1 cellular context compared by ENCODE assay signal in genomic region chr6:44127186-44128019, GRCh38.
TF ChIP-seq lines count a peak whose summit lies in the region.

Gene MRPL14 (minus strand): TSS chr6:44127452. CDS start chr6:44116611, 10,841 bp downstream.
Gene TMEM63B (plus strand): TSS chr6:44127554. CDS start chr6:44134585, 7,031 bp downstream.

TF ChIP-seq in HepG2, 621 proteins besides CTCF, POLR2A, EP300 and RAD21 (continued from another document and continues in another):
- TF ChIP-seq ZNF432 (CRISPR knock-in tag; IDR thresholded peaks at IDR 0.05; ENCODE audit: borderline replicate concordance): no peak
- no peak for TF ChIP-seq ZNF773 (CRISPR knock-in tag; IDR thresholded peaks at IDR 0.05; ENCODE audit: borderline replicate concordance)
- no peak for TF ChIP-seq ZNF18 (CRISPR knock-in tag; IDR thresholded peaks at IDR 0.05; ENCODE audit: insufficient replicate concordance)
- TF ChIP-seq ZNF281 (CRISPR knock-in tag; IDR thresholded peaks at IDR 0.05; ENCODE audit: borderline replicate concordance): peak; percentile 61; the same call in 1 of the 2 replicates
- no peak for TF ChIP-seq RARA (CRISPR knock-in tag; IDR thresholded peaks at IDR 0.05)
- no peak for TF ChIP-seq PCBP1 (IDR thresholded peaks at IDR 0.05; ENCODE audit: borderline replicate concordance, low read depth, low read length)
- TF ChIP-seq CBX1 (IDR thresholded peaks at IDR 0.05; ENCODE audit: low read depth): no peak
- TF ChIP-seq ZSCAN31 (CRISPR knock-in tag; IDR thresholded peaks at IDR 0.05; ENCODE audit: low read depth): no peak
- peak; percentile 42; the same call in 1 of the 2 replicates for TF ChIP-seq HES4 (CRISPR knock-in tag; IDR thresholded peaks at IDR 0.05; ENCODE audit: borderline replicate concordance)
- TF ChIP-seq ZNF609 (CRISPR knock-in tag; IDR thresholded peaks at IDR 0.05; ENCODE audit: borderline replicate concordance): no peak
- TF ChIP-seq SNAI1 (CRISPR knock-in tag; IDR thresholded peaks at IDR 0.05; ENCODE audit: borderline replicate concordance): no peak; the same call in 1 of the 2 replicates
- TF ChIP-seq TRIM22 (IDR thresholded peaks at IDR 0.05): no peak
- TF ChIP-seq ZIK1 (CRISPR knock-in tag; IDR thresholded peaks at IDR 0.05; ENCODE audit: borderline replicate concordance, low read depth): 0 out of 2 replicates have a peak, but pooled peaks have one; percentile 49
- TF ChIP-seq PITX1 (CRISPR knock-in tag; IDR thresholded peaks at IDR 0.05): no peak
- no peak for TF ChIP-seq ZEB1 (IDR thresholded peaks at IDR 0.05; ENCODE audit: insufficient replicate concordance, low read depth)
- TF ChIP-seq ZBTB20 (CRISPR knock-in tag; IDR thresholded peaks at IDR 0.05; ENCODE audit: borderline replicate concordance, low read depth): no peak
- no peak for TF ChIP-seq HNF4G (IDR thresholded peaks at IDR 0.05; ENCODE audit: borderline replicate concordance, low read depth, low read length)
- TF ChIP-seq HNF4G (CRISPR knock-in tag; IDR thresholded peaks at IDR 0.05; ENCODE audit: borderline replicate concordance, low read depth): no peak
- no peak for TF ChIP-seq ZNF577 (CRISPR knock-in tag; IDR thresholded peaks at IDR 0.05; ENCODE audit: borderline replicate concordance, low read depth)
- TF ChIP-seq FOXJ3 (CRISPR knock-in tag; IDR thresholded peaks at IDR 0.05; ENCODE audit: borderline replicate concordance): no peak
- no peak for TF ChIP-seq CAMTA2 (CRISPR knock-in tag; IDR thresholded peaks at IDR 0.05; ENCODE audit: borderline replicate concordance)
- no peak for TF ChIP-seq ELF1 (CRISPR knock-in tag; IDR thresholded peaks at IDR 0.05)
- TF ChIP-seq TFDP2 (CRISPR knock-in tag; IDR thresholded peaks at IDR 0.05): peak; percentile 74
- TF ChIP-seq ZNF672 (CRISPR knock-in tag; IDR thresholded peaks at IDR 0.05): no peak
- no peak for TF ChIP-seq NFE2L2 (IDR thresholded peaks at IDR 0.05; ENCODE audit: low read length)
- TF ChIP-seq THRA (CRISPR knock-in tag; IDR thresholded peaks at IDR 0.05; ENCODE audit: borderline replicate concordance): no peak
- TF ChIP-seq ZSCAN22 (CRISPR knock-in tag; IDR thresholded peaks at IDR 0.05): no peak
- TF ChIP-seq SMAD1 (CRISPR knock-in tag; IDR thresholded peaks at IDR 0.05; ENCODE audit: borderline replicate concordance, low read depth): no peak
- TF ChIP-seq ZBTB10 (CRISPR knock-in tag; IDR thresholded peaks at IDR 0.05; ENCODE audit: borderline replicate concordance): 0 out of 2 replicates have a peak, but pooled peaks have one; percentile 38
- TF ChIP-seq SIX1 (CRISPR knock-in tag; IDR thresholded peaks at IDR 0.05; ENCODE audit: borderline replicate concordance): no peak
- no peak for TF ChIP-seq SRSF9 (IDR thresholded peaks at IDR 0.05; ENCODE audit: borderline replicate concordance, insufficient read depth, low read depth, low read length, poor library complexity, severe bottlenecking)
- no peak; the same call in 1 of the 2 replicates for TF ChIP-seq KLF6 (CRISPR knock-in tag; IDR thresholded peaks at IDR 0.05)
- TF ChIP-seq XRCC5 (optimal IDR thresholded peaks at IDR 0.05; ENCODE audit: low read length): no peak
- TF ChIP-seq SMC3 (IDR thresholded peaks at IDR 0.05; ENCODE audit: low read length): no peak
- no peak for TF ChIP-seq SRF (IDR thresholded peaks at IDR 0.05; ENCODE audit: low read depth, low read length)
- 0 out of 2 replicates have a peak, but pooled peaks have one; percentile 33 for TF ChIP-seq MED1 (CRISPR knock-in tag; IDR thresholded peaks at IDR 0.05)
- TF ChIP-seq PHF5A (CRISPR knock-in tag; IDR thresholded peaks at IDR 0.05; ENCODE audit: low read depth, unreplicated experiment): no peak
- TF ChIP-seq NCOA1 (CRISPR knock-in tag; IDR thresholded peaks at IDR 0.05): no peak
- TF ChIP-seq THYN1 (CRISPR knock-in tag; IDR thresholded peaks at IDR 0.05; ENCODE audit: borderline replicate concordance, low read depth): no peak
- no peak for TF ChIP-seq RORA (CRISPR knock-in tag; IDR thresholded peaks at IDR 0.05)
- no peak for TF ChIP-seq TBL1XR1 (IDR thresholded peaks at IDR 0.05; ENCODE audit: borderline replicate concordance, low read length, partially characterized antibody)
- no peak for TF ChIP-seq ZNF34 (CRISPR knock-in tag; IDR thresholded peaks at IDR 0.05; ENCODE audit: borderline replicate concordance)
